Comparison of ENCODE assay signal across 27 cellular contexts in genomic region chr9:88726803-88727202, GRCh38.
DNase-seq lines count a peak whose midpoint lies in the region; ATAC-seq and TF ChIP-seq lines count a peak whose summit lies in the region.
"Had no signal": no experiment of that assay in that cellular context is flagged by ENCODE, and none has a peak within 500 bp of the region (broad histone marks: within the 10 kb centered on the region; RNA-seq: fewer than 3 reads in every experiment).

No MANE protein-coding gene starts in this region.

- no peak overlapping the region for H3K9ac ChIP-seq in PC-3 (ENCODE audit: low read length)
- H3K9ac ChIP-seq: BLaER1; BLaER1 treated with 17β-estradiol and CSF1 and Interleukin-3, amounts not matched to agents 10 nM and 100 nM had no signal

- POLR2A ChIA-PET in PC-3 (lab: Charles Lee; ENCODE audit: unreplicated experiment): no interaction called here

- H3K79me2 ChIP-seq in PC-3 (ENCODE audit: low read length): no peaks in the 10 kb centered on the region

- peak; percentile 63 for DNase-seq in PC-3
- DNase-seq in NCI-H345 (lab: John Stamatoyannopoulos, UW): no peak
- DNase-seq: 8988T; ACHN; AML-193; BE2C; C1 segment of cervical spinal cord; Caco-2; Calu3; CD4-positive, alpha-beta memory T cell; CD4-positive, alpha-beta T cell; CD4-positive, CD25-positive, alpha-beta regulatory T cell; CD8-positive, alpha-beta memory T cell; CD8-positive, alpha-beta T cell; COR-L47; DMS 273 treated with DMSO at 0.1 percent for 48 hours; DMS153; DMS53; DMS79; DMS79 treated with DMSO at 0.1 percent for 48 hours; DND-41; EL had no signal

- no peak overlapping the region for H3K27ac ChIP-seq in PC-3 (ENCODE audit: low read length)
- H3K27ac ChIP-seq: 22Rv1; A549; BLaER1; BLaER1 treated with 17β-estradiol and CSF1 and Interleukin-3, amounts not matched to agents 10 nM and 100 nM; C4-2B had no signal

- peak; percentile 84 for ATAC-seq in PC-3
- ATAC-seq: A549; CD8-positive, alpha-beta T cell had no signal

- intact Hi-C loops in PC-3 (cut with micrococcal nuclease): loop anchor here (10.0 kb wide), 2 partner anchors 128 to 132 kb away; no protein-coding TSS in a partner anchor

- H3K4me1 ChIP-seq in PC-3 (ENCODE audit: insufficient read depth, low read length): peaks cover 16% of the 10 kb centered on the region
- H3K4me1 ChIP-seq: BE2C, Caco-2 had no signal

- H3K36me3 ChIP-seq in PC-3 (ENCODE audit: low read depth, low read length): no peaks in the 10 kb centered on the region
- H3K36me3 ChIP-seq: BE2C; BLaER1; BLaER1 treated with 17β-estradiol and CSF1 and Interleukin-3, amounts not matched to agents 10 nM and 100 nM had no signal

- CTCF ChIA-PET in PC-3 (lab: Charles Lee): no interaction called here

- no peak for TF ChIP-seq CTCF in PC-3 (conservative IDR thresholded peaks at IDR 0.05; ENCODE audit: low read depth, low read length)

- no TSS peak for BruUV-seq in PC-3 (replicated peaks; lab: Mats Ljungman, UMichigan)

- H3K9me3 ChIP-seq in PC-3 (ENCODE audit: low read length): no peaks in the 10 kb centered on the region
- H3K9me3 ChIP-seq: A549, BE2C, Caco-2 had no signal

- H2AFZ ChIP-seq in PC-3 (ENCODE audit: low read length): no peak overlapping the region

- no peaks in the 10 kb centered on the region for H3F3A ChIP-seq in PC-3 (ENCODE audit: low read length, unreplicated experiment)

- H4K20me1 ChIP-seq in PC-3 (ENCODE audit: low read length): no peaks in the 10 kb centered on the region
- H4K20me1 ChIP-seq: BLaER1; BLaER1 treated with 17β-estradiol and CSF1 and Interleukin-3, amounts not matched to agents 10 nM and 100 nM had no signal

- H3K9me2 ChIP-seq in PC-3 (replicated peaks; ENCODE audit: low read length): no peaks in the 10 kb centered on the region

- no peak overlapping the region for H3K4me3 ChIP-seq in PC-3 (ENCODE audit: low read length)
- H3K4me3 ChIP-seq: A549; BLaER1; BLaER1 treated with 17β-estradiol and CSF1 and Interleukin-3, amounts not matched to agents 10 nM and 100 nM had no signal

- no peaks in the 10 kb centered on the region for H3K27me3 ChIP-seq in PC-3 (ENCODE audit: low read length)
- H3K27me3 ChIP-seq: BE2C; BLaER1; BLaER1 treated with 17β-estradiol and CSF1 and Interleukin-3, amounts not matched to agents 10 nM and 100 nM had no signal

- peak overlapping the region; percentile 17; the same call in 1 of the 2 replicates for H3K4me2 ChIP-seq in PC-3 (ENCODE audit: low read length)
- H3K4me2 ChIP-seq: A549; BLaER1; BLaER1 treated with 17β-estradiol and CSF1 and Interleukin-3, amounts not matched to agents 10 nM and 100 nM had no signal
